4 cellular contexts compared by ENCODE assay signal in the genomic region with DNA sequence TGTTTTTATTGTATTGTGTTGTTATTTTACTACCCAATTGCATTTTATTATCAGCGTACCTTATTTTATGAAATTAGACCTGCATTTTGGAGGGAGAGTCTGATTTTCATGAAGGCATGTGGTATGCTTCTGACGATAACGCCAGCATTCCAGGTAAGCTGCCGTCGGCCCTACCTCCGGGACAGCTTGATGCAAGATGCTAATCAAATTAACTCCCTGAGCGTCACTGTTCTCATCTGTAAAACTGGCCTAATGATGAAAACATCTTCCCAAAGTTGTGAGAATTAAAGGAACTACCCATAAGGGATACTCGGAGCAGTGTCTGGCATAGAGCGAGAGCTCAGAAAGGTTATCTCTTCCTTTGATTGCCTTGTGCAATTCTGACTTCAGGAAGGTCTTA. TPM values are rescaled to one million over a fixed set of nuclear protein-coding genes. Genes with fewer than 3 reads are reported as not detected.
"Had no signal": no experiment of that assay in that cellular context is flagged by ENCODE, and none has a peak within 500 bp of the region (broad histone marks: within the 10 kb centered on the region; RNA-seq: fewer than 3 reads in every experiment).

No MANE protein-coding gene starts in this region.

- H3K4me3 ChIP-seq: GM12878 had no signal

- DNase-seq: GDM1, GF-D8 had no signal

RNA-seq across cellular contexts. Expression of gene LAIR2, which starts 12.9 kb away (rescaled TPM):
- total RNA-seq: G401, GM12878 had no signal
- polyA plus RNA-seq: GM12878 had no signal
